Comparison of ENCODE assay signal across 16 cellular contexts in the genomic region with DNA sequence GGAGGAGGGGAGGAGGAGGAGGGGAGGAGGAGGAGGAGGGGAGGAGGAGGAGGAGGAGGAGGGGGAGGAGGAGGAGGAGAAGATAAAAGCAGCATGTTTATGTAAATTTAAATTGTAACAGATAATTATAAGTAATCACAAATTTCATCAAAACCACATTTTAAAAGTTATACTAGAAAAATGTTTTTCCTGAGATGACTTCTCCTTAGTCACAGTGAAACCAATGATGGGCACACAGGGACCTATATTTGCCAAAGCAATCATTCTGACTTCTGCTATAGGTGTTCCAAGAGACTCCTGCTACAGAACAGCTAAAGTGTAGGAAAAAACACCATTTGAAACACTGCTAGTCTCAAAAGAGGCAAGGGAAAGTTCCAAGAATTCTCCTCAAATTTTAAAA.
DNase-seq lines count a peak whose midpoint lies in the region; ATAC-seq, FAIRE-seq and TF ChIP-seq lines count a peak whose summit lies in the region.
"Had no signal": no experiment of that assay in that cellular context is flagged by ENCODE, and none has a peak within 500 bp of the region (broad histone marks: within the 10 kb centered on the region; RNA-seq: fewer than 3 reads in every experiment).

No MANE protein-coding gene starts in this region.

- H3K9ac ChIP-seq in endothelial cell of umbilical vein (replicated peaks; ENCODE audit: extremely low read depth, insufficient read depth, low read length) = peak overlapping the region; percentile 40

- FAIRE-seq in endothelial cell of umbilical vein (lab: Jason Lieb, UNC) = no peak

- H4K20me1 ChIP-seq in endothelial cell of umbilical vein (replicated peaks; ENCODE audit: control insufficient read depth, extremely low read depth, insufficient read depth, low read length) = no peaks in the 10 kb centered on the region

- peak; percentile 27 to 30 for DNase-seq in activated T-cell treated with anti-CD3 and anti-CD28 coated beads, Interleukin-2, amount 50 U/mL, for 72 hours
- no peak for DNase-seq in activated T-cell treated with anti-CD3 and anti-CD28 coated beads, Interleukin-2, amount 50 U/mL, for 1 hour
- DNase-seq in SJSA1 (ENCODE audit: low read depth in 1 of 2, low spot score in 2 of 2) (no peak), endothelial cell of umbilical vein (ENCODE audit: low read depth, low spot score) (no peak), dorsolateral prefrontal cortex (no peak), psoas muscle (no peak), ecto neural progenitor cell (ENCODE audit: low spot score) (no peak)
- DNase-seq in stimulated activated effector memory CD8-positive, alpha-beta T cell treated with anti-CD3 and anti-CD28 coated beads, Interleukin-12 subunit alpha, Interleukin-12 subunit beta, amount 100 ng/mL, for 72 hours (ENCODE audit: low spot score in 2 of 2) = no peak
- DNase-seq: adrenal gland, foreskin keratinocyte, left ventricle myocardium superior, NCI-H1092 treated with DMSO at 0.1 percent for 48 hours, NCI-H748 treated with DMSO at 0.1 percent for 48 hours, testis had no signal

- H3K4me3 ChIP-seq in SJSA1 = no peak overlapping the region
- no peak overlapping the region for H3K4me3 ChIP-seq in endothelial cell of umbilical vein (replicated peaks in 1 of 3; ENCODE audit: insufficient read depth in 1 of 3, low read depth in 1 of 3, low read length in 3 of 3)
- H3K4me3 ChIP-seq in dorsolateral prefrontal cortex = no peak overlapping the region
- H3K4me3 ChIP-seq in psoas muscle = no peak overlapping the region
- H3K4me3 ChIP-seq: adrenal gland, testis had no signal

- peak overlapping the region; percentile 43 to 79 for H3K4me3 Mint-ChIP-seq in activated T-cell treated with anti-CD3 and anti-CD28 coated beads, Interleukin-2, amount 50 U/mL, for 72 hours
- H3K4me3 Mint-ChIP-seq in stimulated activated effector memory CD8-positive, alpha-beta T cell treated with anti-CD3 and anti-CD28 coated beads, Interleukin-12 subunit alpha, Interleukin-12 subunit beta, amount 100 ng/mL, for 72 hours = peak overlapping the region; percentile 55
- H3K4me3 Mint-ChIP-seq: IgD-negative memory B cell, WTC11 had no signal

- no peaks in the 10 kb centered on the region for H3K9me1 ChIP-seq in endothelial cell of umbilical vein (replicated peaks; ENCODE audit: control insufficient read depth, extremely low read depth, insufficient read depth, low read length)

- dilution Hi-C loops in endothelial cell of umbilical vein (cut with MboI; ENCODE audit: extremely low pct_ligation_motif_present, low sequenced_read_pairs) = no loop called here

- intact Hi-C loops in endothelial cell of umbilical vein (cut with micrococcal nuclease) (loop anchor here (2.0 kb wide), 1 partner anchor 76 kb away; no protein-coding TSS in a partner anchor), dorsolateral prefrontal cortex (cut with DNase I) (no loop called here), psoas muscle (cut with DNase I) (no loop called here)

- H3K9me3 Mint-ChIP-seq in activated T-cell treated with anti-CD3 and anti-CD28 coated beads, Interleukin-2, amount 50 U/mL, for 72 hours = no peaks in the 10 kb centered on the region
- no peaks in the 10 kb centered on the region for H3K9me3 Mint-ChIP-seq in stimulated activated effector memory CD8-positive, alpha-beta T cell treated with anti-CD3 and anti-CD28 coated beads, Interleukin-12 subunit alpha, Interleukin-12 subunit beta, amount 100 ng/mL, for 72 hours
- H3K9me3 Mint-ChIP-seq: IgD-negative memory B cell, WTC11 had no signal

- no peaks in the 10 kb centered on the region for H3K27me3 ChIP-seq in SJSA1 (replicated peaks)
- no peaks in the 10 kb centered on the region for H3K27me3 ChIP-seq in endothelial cell of umbilical vein (ENCODE audit: control insufficient read depth in 2 of 2, insufficient read depth in 2 of 2, low read length in 2 of 2)
- no peaks in the 10 kb centered on the region for H3K27me3 ChIP-seq in dorsolateral prefrontal cortex
- no peaks in the 10 kb centered on the region for H3K27me3 ChIP-seq in psoas muscle (ENCODE audit: insufficient read depth in 3 of 3, low read length in 2 of 3)
- H3K27me3 ChIP-seq: adrenal gland, foreskin keratinocyte, testis had no signal

- CTCF ChIA-PET in endothelial cell of umbilical vein (lab: Charles Lee) = interaction anchor here (1.3 kb wide), 1 partner anchor 76 kb away, joined by 3 read pairs; no protein-coding TSS in a partner anchor

- peaks cover 79% of the 10 kb centered on the region for H3K36me3 ChIP-seq in SJSA1
- peaks cover 16 to 29% of the 10 kb centered on the region in 2 experiments for H3K36me3 ChIP-seq in endothelial cell of umbilical vein (ENCODE audit: control insufficient read depth in 2 of 2, extremely low read depth in 1 of 2, insufficient read depth in 2 of 2, low read length in 2 of 2)
- peaks cover 4 to 53% of the 10 kb centered on the region in 2 donors for H3K36me3 ChIP-seq in psoas muscle (ENCODE audit: insufficient read depth in 1 of 2, low read depth in 1 of 2)

- TF ChIP-seq CTCF in endothelial cell of umbilical vein (IDR thresholded peaks at IDR 0.05; ENCODE audit: extremely low read depth in 1 of 2, insufficient read depth in 1 of 2, low read depth in 1 of 2, low read length in 2 of 2) (no peak), dorsolateral prefrontal cortex (IDR thresholded peaks at IDR 0.05 in 54 of 56, conservative IDR thresholded peaks at IDR 0.05 in 2 of 56; ENCODE audit: low read depth in 1 of 56, partially characterized antibody in 56 of 56) (no peak), psoas muscle (IDR thresholded peaks at IDR 0.05) (no peak)

- H3K4me1 ChIP-seq in SJSA1 (replicated peaks) (peaks cover 33% of the 10 kb centered on the region), endothelial cell of umbilical vein (ENCODE audit: control insufficient read depth, extremely low read depth, insufficient read depth, low read length) (peaks cover 27% of the 10 kb centered on the region), psoas muscle (no peaks in the 10 kb centered on the region)
- H3K4me1 ChIP-seq: testis had no signal

- H3K27ac ChIP-seq in SJSA1 (peak overlapping the region; percentile 47), endothelial cell of umbilical vein (ENCODE audit: insufficient read depth, low read depth, low read length) (peak overlapping the region; percentile 82), dorsolateral prefrontal cortex (no peak overlapping the region), psoas muscle (no peak overlapping the region)
- H3K27ac ChIP-seq: testis had no signal

- peak overlapping the region; percentile 37 for H3K4me2 ChIP-seq in endothelial cell of umbilical vein (ENCODE audit: insufficient read depth, low read length)

- POLR2A ChIA-PET in endothelial cell of umbilical vein (lab: Charles Lee) = no interaction called here

- H3K9me3 ChIP-seq in SJSA1 (replicated peaks) (no peaks in the 10 kb centered on the region), endothelial cell of umbilical vein (replicated peaks; ENCODE audit: control insufficient read depth, insufficient read depth, low read length) (no peaks in the 10 kb centered on the region), psoas muscle (no peaks in the 10 kb centered on the region)
- H3K9me3 ChIP-seq: adrenal gland, testis had no signal

- peaks cover 4 to 12% of the 10 kb centered on the region in 2 donors for H3K36me3 Mint-ChIP-seq in activated T-cell treated with anti-CD3 and anti-CD28 coated beads, Interleukin-2, amount 50 U/mL, for 72 hours (ENCODE audit: insufficient read depth in 2 of 2)
- H3K36me3 Mint-ChIP-seq in stimulated activated effector memory CD8-positive, alpha-beta T cell treated with anti-CD3 and anti-CD28 coated beads, Interleukin-12 subunit alpha, Interleukin-12 subunit beta, amount 100 ng/mL, for 72 hours = peaks cover 63% of the 10 kb centered on the region

- peak; percentile 77 to 79 for ATAC-seq in activated T-cell treated with anti-CD3 and anti-CD28 coated beads, Interleukin-2, amount 50 U/mL, for 72 hours (replicated peaks in 1 of 2)
- peak; percentile 83 for ATAC-seq in stimulated activated effector memory CD8-positive, alpha-beta T cell treated with anti-CD3 and anti-CD28 coated beads, Interleukin-12 subunit alpha, Interleukin-12 subunit beta, amount 100 ng/mL, for 72 hours
- no peak for ATAC-seq in psoas muscle
- ATAC-seq: foreskin keratinocyte, WTC11 had no signal

- no peaks in the 10 kb centered on the region for H3K27me3 Mint-ChIP-seq in activated T-cell treated with anti-CD3 and anti-CD28 coated beads, Interleukin-2, amount 50 U/mL, for 72 hours (ENCODE audit: low read depth)
- H3K27me3 Mint-ChIP-seq: IgD-negative memory B cell had no signal

- H2AFZ ChIP-seq in endothelial cell of umbilical vein (ENCODE audit: low read depth, low read length) = no peak overlapping the region

- BruUV-seq in endothelial cell of umbilical vein (replicated peaks; lab: Mats Ljungman, UMichigan) = no TSS peak

- H3K4me1 Mint-ChIP-seq in activated T-cell treated with anti-CD3 and anti-CD28 coated beads, Interleukin-2, amount 50 U/mL, for 72 hours (ENCODE audit: low read depth) = peaks cover 20% of the 10 kb centered on the region
- H3K4me1 Mint-ChIP-seq in stimulated activated effector memory CD8-positive, alpha-beta T cell treated with anti-CD3 and anti-CD28 coated beads, Interleukin-12 subunit alpha, Interleukin-12 subunit beta, amount 100 ng/mL, for 72 hours = peaks cover 15% of the 10 kb centered on the region
- H3K4me1 Mint-ChIP-seq: IgD-negative memory B cell, WTC11 had no signal

- peak overlapping the region; percentile 91 for H3K27ac Mint-ChIP-seq in activated T-cell treated with anti-CD3 and anti-CD28 coated beads, Interleukin-2, amount 50 U/mL, for 72 hours
- H3K27ac Mint-ChIP-seq in stimulated activated effector memory CD8-positive, alpha-beta T cell treated with anti-CD3 and anti-CD28 coated beads, Interleukin-12 subunit alpha, Interleukin-12 subunit beta, amount 100 ng/mL, for 72 hours = peak overlapping the region; percentile 93

- no peak for TF ChIP-seq POLR2A in endothelial cell of umbilical vein (IDR thresholded peaks at IDR 0.05; ENCODE audit: low read depth, low read length)

- H3K79me2 ChIP-seq in endothelial cell of umbilical vein (ENCODE audit: control insufficient read depth, insufficient read depth, low read length) = peaks cover 61% of the 10 kb centered on the region

TF ChIP-seq in endothelial cell of umbilical vein, 7 proteins besides CTCF, POLR2A, EP300 and RAD21:
- TF ChIP-seq POLR2AphosphoS5 (IDR thresholded peaks at IDR 0.05; ENCODE audit: insufficient read depth, low read depth, low read length) = no peak
- TF ChIP-seq GATA2 (IDR thresholded peaks at IDR 0.05; ENCODE audit: insufficient read depth, insufficient read length, low read depth, low read length) = no peak

Comparison
In these comparisons a context has a peak if more than half of its experiments do, and no peak if none do; other contexts are left out.
1. DNase-seq: peak in activated T-cell treated with anti-CD3 and anti-CD28 coated beads, Interleukin-2, amount 50 U/mL, for 72 hours (2 of 2); none in activated T-cell treated with anti-CD3 and anti-CD28 coated beads, Interleukin-2, amount 50 U/mL, for 1 hour (single experiment), SJSA1 (0 of 2), endothelial cell of umbilical vein (single experiment), stimulated activated effector memory CD8-positive, alpha-beta T cell treated with anti-CD3 and anti-CD28 coated beads, Interleukin-12 subunit alpha, Interleukin-12 subunit beta, amount 100 ng/mL, for 72 hours (0 of 2), dorsolateral prefrontal cortex (0 of 10), psoas muscle (0 of 2) and ecto neural progenitor cell (single experiment).
2. ATAC-seq: peak in activated T-cell treated with anti-CD3 and anti-CD28 coated beads, Interleukin-2, amount 50 U/mL, for 72 hours (2 of 2) and stimulated activated effector memory CD8-positive, alpha-beta T cell treated with anti-CD3 and anti-CD28 coated beads, Interleukin-12 subunit alpha, Interleukin-12 subunit beta, amount 100 ng/mL, for 72 hours (single experiment); none in psoas muscle (0 of 4).
3. H3K27ac ChIP-seq: peak in SJSA1 (single experiment) and endothelial cell of umbilical vein (single experiment); none in dorsolateral prefrontal cortex (0 of 59) and psoas muscle (single experiment).